Comparison of ENCODE assay signal across 8 cellular contexts in the genomic region with DNA sequence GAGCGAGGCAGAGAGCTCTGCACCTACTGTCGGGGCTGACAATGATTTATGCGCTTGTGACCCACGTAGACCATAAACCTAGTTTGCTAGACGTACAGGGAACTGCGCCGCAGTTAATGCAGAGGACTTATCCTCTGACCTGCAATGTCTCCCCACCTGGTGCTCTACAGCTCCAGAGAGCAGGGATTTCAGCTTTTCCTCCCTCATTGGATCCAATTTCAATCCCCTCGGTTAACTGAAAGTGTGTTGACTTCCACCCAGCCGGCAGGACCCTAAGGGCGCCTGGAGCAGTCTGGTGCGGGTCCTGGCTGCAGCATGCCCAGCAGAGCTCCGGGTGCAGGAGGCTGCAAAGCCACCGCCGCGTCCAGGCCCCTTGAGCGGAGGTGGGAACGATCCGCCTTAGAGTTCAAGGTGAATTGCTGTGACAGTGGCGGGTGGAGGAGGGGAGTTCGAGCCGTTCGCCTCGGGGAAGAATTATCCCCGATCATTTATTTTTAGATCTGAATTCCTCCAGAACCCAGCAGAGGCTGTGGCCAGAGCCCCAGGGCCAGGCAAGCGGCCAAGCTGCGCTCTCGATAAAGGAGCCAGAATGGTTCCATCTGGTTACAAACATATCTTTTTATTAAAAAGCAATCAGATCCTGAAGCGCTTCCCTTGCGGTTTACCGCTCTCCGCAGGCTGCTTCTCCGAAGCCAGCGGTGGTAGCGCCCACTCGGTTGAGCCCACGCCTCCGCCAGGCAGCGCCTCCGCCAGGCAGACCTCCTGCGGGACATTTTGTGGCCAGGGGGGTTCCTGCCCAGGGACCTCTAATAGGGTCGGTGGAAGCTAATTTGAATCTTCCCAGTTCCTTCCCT.
DNase-seq lines count a peak whose midpoint lies in the region; ATAC-seq, FAIRE-seq and TF ChIP-seq lines count a peak whose summit lies in the region.

No MANE protein-coding gene starts in this region.

- TF ChIP-seq POLR2A in GM12878 (IDR thresholded peaks at IDR 0.05; ENCODE audit: low read depth, low read length), result no peak

- in situ Hi-C loops in GM12878 (cut with MboI), result no loop called here

- H3K4me1 ChIP-seq in GM12878 (ENCODE audit: control insufficient read depth, insufficient read depth, low read length), result no peaks in the 10 kb centered on the region
- peaks cover 15% of the 10 kb centered on the region for H3K4me1 ChIP-seq in keratinocyte (ENCODE audit: control insufficient read depth, extremely low read depth, insufficient read depth, low read length)

- H3K27me3 ChIP-seq in GM12878 (replicated peaks in 1 of 2; ENCODE audit: control insufficient read depth in 2 of 2, insufficient read depth in 2 of 2, low read length in 1 of 2), result peaks cover 7 to 30% of the 10 kb centered on the region in 2 experiments
- peaks cover 59% of the 10 kb centered on the region for H3K27me3 ChIP-seq in keratinocyte (ENCODE audit: control insufficient read depth, extremely low read depth, insufficient read depth, low read length)

- peak overlapping the region; percentile 85 for H3K4me3 Mint-ChIP-seq in type B pancreatic cell

- WGBS in GM12878 (ENCODE audit: insufficient coverage, insufficient replicate concordance, low lambda C conversion rate, missing lambda C conversion rate), result 32% methylated on average over 41 of the region's 41 CpGs

- intact Hi-C loops in GM12878 (cut with micrococcal nuclease; ENCODE audit: unreplicated experiment), result no loop called here

- peak overlapping the region; percentile 23 for H3K27ac Mint-ChIP-seq in type B pancreatic cell

- TF ChIP-seq CTCF in AG10803 (conservative IDR thresholded peaks at IDR 0.05; ENCODE audit: low read length), result no peak
- no peak for TF ChIP-seq CTCF in GM12878 (IDR thresholded peaks at IDR 0.05 in 2 of 3, conservative IDR thresholded peaks at IDR 0.05 in 1 of 3; ENCODE audit: control insufficient read depth in 2 of 3, extremely low read depth in 1 of 3, insufficient read depth in 1 of 3, low read depth in 3 of 3, low read length in 3 of 3)
- no peak for TF ChIP-seq CTCF in keratinocyte (optimal IDR thresholded peaks at IDR 0.05 in 1 of 3, IDR thresholded peaks at IDR 0.05 in 1 of 3, conservative IDR thresholded peaks at IDR 0.05 in 1 of 3; ENCODE audit: extremely low read depth in 1 of 3, insufficient read depth in 2 of 3, low read length in 3 of 3)
- no peak for TF ChIP-seq CTCF in type B pancreatic cell (conservative IDR thresholded peaks at IDR 0.05)

- H4K20me1 ChIP-seq in GM12878 (ENCODE audit: control insufficient read depth, insufficient read depth) (no peaks in the 10 kb centered on the region), keratinocyte (ENCODE audit: control insufficient read depth, extremely low read depth, insufficient read depth, low read length) (no peaks in the 10 kb centered on the region)

- no TSS peak for BruUV-seq in GM12878 (replicated peaks; lab: Mats Ljungman, UMichigan)

- TF ChIP-seq RAD21 in GM12878 (IDR thresholded peaks at IDR 0.05; ENCODE audit: insufficient read depth, low read depth, low read length), result no peak

- H3K4me3 ChIP-seq in AG10803 (ENCODE audit: low read length) (peak overlapping the region; percentile 52), GM12878 (no peak overlapping the region), keratinocyte (ENCODE audit: control insufficient read depth in 2 of 3, extremely low read depth in 1 of 3, insufficient read depth in 2 of 3, low read depth in 1 of 3, low read length in 3 of 3) (peak overlapping the region in 2 of 3 experiments; percentile 27 to 31)

- FAIRE-seq in GM12878 (lab: Jason Lieb, UNC) (no peak), keratinocyte (lab: Jason Lieb, UNC) (no peak)

- H3K36me3 Mint-ChIP-seq in type B pancreatic cell, result peaks cover 5% of the 10 kb centered on the region

- H3K36me3 ChIP-seq in GM12878 (ENCODE audit: control insufficient read depth in 2 of 2, insufficient read depth in 2 of 2, low read length in 1 of 2), result no peaks in the 10 kb centered on the region
- H3K36me3 ChIP-seq in keratinocyte (ENCODE audit: control insufficient read depth in 2 of 2, extremely low read depth in 1 of 2, insufficient read depth in 2 of 2, low read length in 2 of 2), result no peaks in the 10 kb centered on the region

- H3K9me1 ChIP-seq in keratinocyte (ENCODE audit: control insufficient read depth, extremely low read depth, insufficient read depth, low read length), result no peaks in the 10 kb centered on the region

- H3K9me3 Mint-ChIP-seq in type B pancreatic cell, result no peaks in the 10 kb centered on the region

- RAD21 ChIA-PET in GM12878 (lab: Charles Lee; ENCODE audit: unreplicated experiment), result no interaction called here

- peaks cover 34% of the 10 kb centered on the region for H3K4me1 Mint-ChIP-seq in type B pancreatic cell (ENCODE audit: unreplicated experiment)

- H3K27me3 Mint-ChIP-seq in type B pancreatic cell, result peaks cover 97% of the 10 kb centered on the region

- DNase-seq in AG10803 (ENCODE audit: low read depth), result peak; percentile 65
- no peak for DNase-seq in GM12878 (ENCODE audit: low read depth, low spot score)
- DNase-seq in keratinocyte (ENCODE audit: low read depth, low spot score), result no peak
- no peak for DNase-seq in type B pancreatic cell (ENCODE audit: extremely low spot score, unreplicated experiment)

- H3K79me2 ChIP-seq in GM12878 (ENCODE audit: control insufficient read depth, insufficient read depth, low read length) (no peaks in the 10 kb centered on the region), keratinocyte (ENCODE audit: control insufficient read depth, insufficient read depth, low read length) (no peaks in the 10 kb centered on the region)

- no peak overlapping the region for H3K27ac ChIP-seq in GM12878 (ENCODE audit: control insufficient read depth, insufficient read depth)
- no peak overlapping the region for H3K27ac ChIP-seq in keratinocyte (ENCODE audit: control insufficient read depth, insufficient read depth, low read length)

- no peak for TF ChIP-seq EP300 in GM12878 (IDR thresholded peaks at IDR 0.05; ENCODE audit: borderline replicate concordance in 1 of 2, control insufficient read depth in 1 of 2, low read depth in 2 of 2, low read length in 2 of 2)

- H3K9me3 ChIP-seq in GM12878 (replicated peaks; ENCODE audit: control insufficient read depth, insufficient read depth, low read length) (no peaks in the 10 kb centered on the region), keratinocyte (ENCODE audit: control insufficient read depth, low read depth, low read length) (no peaks in the 10 kb centered on the region)

- CTCF ChIA-PET in GM12878 (lab: Yijun Ruan, JAX), result no interaction called here

- H3K9ac ChIP-seq in GM12878 (ENCODE audit: control insufficient read depth, insufficient read depth, low read length) (no peak overlapping the region), keratinocyte (ENCODE audit: control insufficient read depth, extremely low read depth, insufficient read depth, low read length) (no peak overlapping the region)

- POLR2A ChIA-PET in GM12878 (lab: Charles Lee), result no interaction called here

- SMC1A ChIA-PET in GM12878 (lab: Charles Lee; ENCODE audit: uncharacterized antibody, unreplicated experiment), result interaction anchor here (1.6 kb wide), 1 partner anchor 101 kb away, joined by 3 read pairs; no protein-coding TSS in a partner anchor

- dilution Hi-C loops in keratinocyte (cut with MboI; ENCODE audit: extremely low pct_ligation_motif_present, low sequenced_read_pairs), result no loop called here

- ATAC-seq in HG02798 (IDR thresholded peaks at IDR 0.05; ENCODE audit: poor library complexity, unreplicated experiment) (peak; percentile 39), GM12878 (no peak; the same call in 2 of the 3 replicates), HG03521 (IDR thresholded peaks at IDR 0.05; ENCODE audit: unreplicated experiment) (no peak), HG02852 (IDR thresholded peaks at IDR 0.05; ENCODE audit: unreplicated experiment) (no peak), GM18517 (IDR thresholded peaks at IDR 0.05; ENCODE audit: unreplicated experiment) (no peak)

- no peak overlapping the region for H2AFZ ChIP-seq in GM12878 (ENCODE audit: control insufficient read depth, low read depth, low read length)
- H2AFZ ChIP-seq in keratinocyte (ENCODE audit: control insufficient read depth, low read length), result no peak overlapping the region

- H3K4me2 ChIP-seq in GM12878 (ENCODE audit: control insufficient read depth, insufficient read depth) (0 out of 2 replicates have a peak overlapping the region, but pooled peaks have one; percentile 7), keratinocyte (ENCODE audit: control insufficient read depth, extremely low read depth, insufficient read depth, low read depth, low read length) (peak overlapping the region; percentile 46)

TF ChIP-seq in GM12878, 131 proteins besides CTCF, POLR2A, EP300 and RAD21:
- TF ChIP-seq SUZ12 (IDR thresholded peaks at IDR 0.05; ENCODE audit: unreplicated experiment) (peak; percentile 45), NR2F1 (conservative IDR thresholded peaks at IDR 0.05) (no peak)
